Comparison of ENCODE assay signal across 8 cellular contexts in the genomic region with DNA sequence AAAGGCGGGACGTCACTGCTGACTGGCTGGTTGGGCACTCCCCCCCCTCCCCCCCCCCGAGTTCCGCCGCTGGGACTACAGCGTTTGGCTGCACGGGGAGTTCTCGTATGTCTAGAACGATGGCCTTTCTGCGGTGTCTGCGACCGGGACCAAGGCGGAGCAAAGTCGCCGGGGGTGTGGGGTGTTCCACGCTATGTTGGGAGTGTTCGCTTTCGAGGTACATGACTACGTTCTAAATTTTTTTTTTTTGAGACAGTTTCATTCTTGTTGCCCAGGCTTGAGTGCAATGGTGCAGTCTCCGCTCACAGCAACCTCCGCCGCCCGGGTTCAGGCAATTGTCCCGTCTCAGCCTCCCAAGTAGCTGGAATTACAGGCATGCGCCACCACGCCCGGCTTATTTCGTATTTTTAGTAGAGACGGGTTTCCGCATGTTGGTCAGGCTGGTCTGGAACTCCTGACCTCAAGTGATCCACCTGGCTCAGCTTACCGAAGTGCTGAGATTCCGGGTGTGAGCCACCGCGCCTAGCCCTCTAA. TPM values are rescaled to one million over a fixed set of nuclear protein-coding genes. Genes with fewer than 3 reads are reported as not detected.
DNase-seq lines count a peak whose midpoint lies in the region; ATAC-seq and TF ChIP-seq lines count a peak whose summit lies in the region.

No MANE protein-coding gene starts in this region.

- H3K9me3 Mint-ChIP-seq in CD8-positive, alpha-beta T cell = no peaks in the 10 kb centered on the region
- no peaks in the 10 kb centered on the region for H3K9me3 Mint-ChIP-seq in dendritic cell treated with granulocyte-macrophage colony-stimulating factor and Interleukin-4, amounts not matched to agents 40 ng/mL and 50 ng/mL, for 4 days
- no peaks in the 10 kb centered on the region for H3K9me3 Mint-ChIP-seq in nephron progenitor cell

- CTCF ChIA-PET in CD8-positive, alpha-beta T cell (lab: Charles Lee) = interaction anchor here (0.9 to 1.4 kb wide), 2 partner anchors 14 to 25 kb away, joined by 4 to 6 read pairs; no protein-coding TSS in a partner anchor

- H3K27ac ChIP-seq in CD8-positive, alpha-beta T cell (ENCODE audit: low read depth, low read length) = peak overlapping the region; percentile 97

- peak overlapping the region; percentile 81 for H3K4me3 ChIP-seq in CD8-positive, alpha-beta T cell (ENCODE audit: low read depth, low read length)

- no peaks in the 10 kb centered on the region for H3K27me3 ChIP-seq in CD8-positive, alpha-beta T cell (ENCODE audit: insufficient read depth, low read length)

- peak overlapping the region; percentile 94 for H3K4me3 Mint-ChIP-seq in CD8-positive, alpha-beta T cell
- peak overlapping the region; percentile 89 for H3K4me3 Mint-ChIP-seq in dendritic cell treated with granulocyte-macrophage colony-stimulating factor and Interleukin-4, amounts not matched to agents 40 ng/mL and 50 ng/mL, for 4 days
- H3K4me3 Mint-ChIP-seq in nephron progenitor cell = peak overlapping the region; percentile 98

- no peaks in the 10 kb centered on the region for H3K9me3 ChIP-seq in CD8-positive, alpha-beta T cell (ENCODE audit: low read length)

- TF ChIP-seq CTCF in CD8-positive, alpha-beta T cell (IDR thresholded peaks at IDR 0.05) = no peak
- no peak for TF ChIP-seq CTCF in nephron progenitor cell (IDR thresholded peaks at IDR 0.05)

- H3K36me3 Mint-ChIP-seq in CD8-positive, alpha-beta T cell = peaks cover 47% of the 10 kb centered on the region
- peaks cover 72% of the 10 kb centered on the region for H3K36me3 Mint-ChIP-seq in dendritic cell treated with granulocyte-macrophage colony-stimulating factor and Interleukin-4, amounts not matched to agents 40 ng/mL and 50 ng/mL, for 4 days (ENCODE audit: low read depth)
- H3K36me3 Mint-ChIP-seq in nephron progenitor cell (ENCODE audit: low read depth) = peaks cover 60% of the 10 kb centered on the region

- peaks cover 11% of the 10 kb centered on the region for H3K36me3 ChIP-seq in CD8-positive, alpha-beta T cell (ENCODE audit: insufficient read depth, low read length)

- intact Hi-C loops in CD8-positive, alpha-beta T cell (cut with DNase I, micrococcal nuclease) = loop anchor here (1.0 to 2.0 kb wide), 5 partner anchors 13 to 118 kb away; partner anchors contain the start of genes GTPBP4 (in 2 of the 2) and LARP4B (in 2 of the 2)
- intact Hi-C loops in dendritic cell treated with granulocyte-macrophage colony-stimulating factor and Interleukin-4, amounts not matched to agents 40 ng/mL and 50 ng/mL, for 4 days (cut with micrococcal nuclease) = loop anchor here (2.0 kb wide), 2 partner anchors 61 to 119 kb away; partner anchors contain the start of genes GTPBP4 and LARP4B

- no peak for DNase-seq in CD8-positive, alpha-beta T cell
- DNase-seq in LoVo (ENCODE audit: low spot score) (peak; percentile 27), nephron progenitor cell (no peak), DMS114 treated with DMSO at 0.1 percent for 48 hours (lab: John Stamatoyannopoulos, UW; ENCODE audit: unreplicated experiment) (no peak), NCI-H510A (lab: John Stamatoyannopoulos, UW) (no peak), HuH-7.5 (ENCODE audit: low spot score) (no peak)

- POLR2A ChIA-PET in CD8-positive, alpha-beta T cell (lab: Charles Lee) = interaction anchor here (1.2 to 2.2 kb wide), 9 partner anchors 8 to 118 kb away, joined by 3 to 18 read pairs (median 5); partner anchors contain the start of genes GTPBP4 and LARP4B

- H3K4me1 Mint-ChIP-seq in CD8-positive, alpha-beta T cell (ENCODE audit: low read depth) = peaks cover 68% of the 10 kb centered on the region
- peaks cover 56% of the 10 kb centered on the region for H3K4me1 Mint-ChIP-seq in dendritic cell treated with granulocyte-macrophage colony-stimulating factor and Interleukin-4, amounts not matched to agents 40 ng/mL and 50 ng/mL, for 4 days (ENCODE audit: low read depth)
- peaks cover 66% of the 10 kb centered on the region for H3K4me1 Mint-ChIP-seq in nephron progenitor cell

- H3K27me3 Mint-ChIP-seq in CD8-positive, alpha-beta T cell (ENCODE audit: low read depth) = no peaks in the 10 kb centered on the region
- H3K27me3 Mint-ChIP-seq in dendritic cell treated with granulocyte-macrophage colony-stimulating factor and Interleukin-4, amounts not matched to agents 40 ng/mL and 50 ng/mL, for 4 days = no peaks in the 10 kb centered on the region
- no peaks in the 10 kb centered on the region for H3K27me3 Mint-ChIP-seq in nephron progenitor cell (ENCODE audit: low read depth, poor library complexity)

- H3K27ac Mint-ChIP-seq in CD8-positive, alpha-beta T cell = peak overlapping the region; percentile 99
- peak overlapping the region; percentile 99 for H3K27ac Mint-ChIP-seq in dendritic cell treated with granulocyte-macrophage colony-stimulating factor and Interleukin-4, amounts not matched to agents 40 ng/mL and 50 ng/mL, for 4 days
- peak overlapping the region; percentile 100 for H3K27ac Mint-ChIP-seq in nephron progenitor cell

- ATAC-seq in CD8-positive, alpha-beta T cell = no peak
- no peak for ATAC-seq in HG02642 (IDR thresholded peaks at IDR 0.05; ENCODE audit: poor library complexity, unreplicated experiment)

- H3K4me1 ChIP-seq in CD8-positive, alpha-beta T cell (ENCODE audit: insufficient read depth, low read length) = peaks cover 57% of the 10 kb centered on the region

RNA-seq across cellular contexts. Expression of gene IDI1, which starts 0.6 kb away (rescaled TPM):
- total RNA-seq in CD8-positive, alpha-beta T cell = 100 to 1,000 TPM; 307 to 317 TPM

RNA-seq across cellular contexts. Expression of gene WDR37, which starts 6.7 kb away (rescaled TPM):
- 10 to 100 TPM; 22.6 to 23.7 TPM for total RNA-seq in CD8-positive, alpha-beta T cell

RNA-seq across cellular contexts. Expression of gene IDI2, which starts 23.8 kb away (rescaled TPM):
- not detected for total RNA-seq in CD8-positive, alpha-beta T cell
